In genomic region chr21:33419538-33420123, GRCh38 we compare ENCODE assay signal across 2 cellular contexts.
TF ChIP-seq lines count a peak whose summit lies in the region.

No MANE protein-coding gene starts in this region.

TF ChIP-seq in liver, 16 proteins besides CTCF, POLR2A, EP300 and RAD21 (continued from another document):
- no peak for TF ChIP-seq REST (IDR thresholded peaks at IDR 0.05)
- peak; percentile 14 to 23 for TF ChIP-seq RXRA (IDR thresholded peaks at IDR 0.05)
TF ChIP-seq in liver: peak in this region for 2.

TF ChIP-seq in HepG2, 621 proteins besides CTCF, POLR2A, EP300 and RAD21 (continued from another document):
- TF ChIP-seq TFDP2 (CRISPR knock-in tag; IDR thresholded peaks at IDR 0.05) (no peak), HNRNPLL (IDR thresholded peaks at IDR 0.05; ENCODE audit: low read depth, low read length, poor library complexity, severe bottlenecking) (no peak), ZZZ3 (CRISPR knock-in tag; IDR thresholded peaks at IDR 0.05; ENCODE audit: borderline replicate concordance) (no peak), CERS6 (CRISPR knock-in tag; IDR thresholded peaks at IDR 0.05) (no peak), FOSL2 (CRISPR knock-in tag; IDR thresholded peaks at IDR 0.05) (no peak), PLSCR1 (CRISPR knock-in tag; IDR thresholded peaks at IDR 0.05; ENCODE audit: borderline replicate concordance) (no peak), ZNF10 (CRISPR knock-in tag; IDR thresholded peaks at IDR 0.05; ENCODE audit: borderline replicate concordance, low read depth) (no peak), KDM3A (CRISPR knock-in tag; IDR thresholded peaks at IDR 0.05; ENCODE audit: low read depth) (no peak), SSRP1 (CRISPR knock-in tag; IDR thresholded peaks at IDR 0.05) (no peak), ZNF362 (CRISPR knock-in tag; IDR thresholded peaks at IDR 0.05; ENCODE audit: borderline replicate concordance) (no peak), ZNF891 (CRISPR knock-in tag; IDR thresholded peaks at IDR 0.05) (no peak), JUNB (CRISPR knock-in tag; IDR thresholded peaks at IDR 0.05; ENCODE audit: borderline replicate concordance) (no peak), ZBTB20 (CRISPR knock-in tag; IDR thresholded peaks at IDR 0.05; ENCODE audit: borderline replicate concordance, low read depth) (no peak)
